ENCODE assay signal across 7 cellular contexts in the genomic region with DNA sequence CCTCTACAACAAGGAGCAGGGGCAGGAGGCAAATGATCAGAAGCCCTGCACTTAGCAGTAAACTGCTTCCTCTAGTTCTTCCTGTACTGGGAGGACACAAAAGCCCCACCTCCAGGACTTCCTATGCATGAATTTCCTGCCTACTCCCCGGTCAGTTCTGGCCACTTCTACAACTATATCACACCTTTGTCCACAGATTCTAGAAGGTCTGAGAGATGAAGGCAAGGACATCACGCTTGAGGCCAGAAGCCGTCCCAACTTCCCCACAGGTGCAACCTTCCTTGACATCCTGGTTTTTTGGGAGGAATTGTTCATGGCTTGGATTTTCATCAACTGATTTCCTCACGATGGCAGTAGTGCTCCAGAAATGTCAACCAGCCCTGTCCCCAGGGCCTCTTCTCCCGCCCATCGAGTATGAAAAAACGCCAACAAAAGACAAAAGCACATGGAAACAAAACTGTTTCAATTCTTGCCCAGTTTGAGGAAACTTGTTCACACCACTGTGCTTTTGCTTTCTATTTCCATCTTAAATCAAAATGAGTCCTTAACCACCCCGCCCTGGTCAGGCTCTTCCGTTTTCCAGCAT.
DNase-seq lines count a peak whose midpoint lies in the region; ATAC-seq lines count a peak whose summit lies in the region.

No MANE protein-coding gene starts in this region.

- no peaks in the 10 kb centered on the region for H3K27me3 ChIP-seq in naive thymus-derived CD4-positive, alpha-beta T cell (ENCODE audit: control insufficient read depth in 2 of 2, insufficient read depth in 2 of 2, low read length in 2 of 2)
- H3K27me3 ChIP-seq in thymus (ENCODE audit: control insufficient read depth, insufficient read depth), result no peaks in the 10 kb centered on the region

- H3K36me3 Mint-ChIP-seq in naive thymus-derived CD4-positive, alpha-beta T cell, result peaks cover 0 to 6% (median 0%) of the 10 kb centered on the region in 5 donors

- intact Hi-C loops in naive thymus-derived CD4-positive, alpha-beta T cell (cut with micrococcal nuclease), result loop anchor here (1.0 to 10.0 kb wide), 3 partner anchors 12 to 1732 kb away; no protein-coding TSS in a partner anchor

- POLR2A ChIA-PET in naive thymus-derived CD4-positive, alpha-beta T cell (lab: Charles Lee), result no interaction called here

- WGBS in thymus, result 67% methylated on average over 9 of the region's 9 CpGs

- H3K4me1 Mint-ChIP-seq in naive thymus-derived CD4-positive, alpha-beta T cell, result peaks cover 2 to 40% (median 29%) of the 10 kb centered on the region in 7 donors

- H3K9me3 ChIP-seq in naive thymus-derived CD4-positive, alpha-beta T cell (ENCODE audit: control insufficient read depth in 2 of 3, low read length in 3 of 3), result no peaks in the 10 kb centered on the region
- H3K9me3 ChIP-seq in thymus (ENCODE audit: control insufficient read depth), result no peaks in the 10 kb centered on the region

- DNase-seq in activated CD4-positive, CD25-positive, alpha-beta regulatory T cell (lab: John Stamatoyannopoulos, UW), result peak; percentile 2 to 27 (median 12)
- peak; percentile 3 to 69 for DNase-seq in cerebellar nuclear complex (lab: John Stamatoyannopoulos, UW)
- DNase-seq in naive thymus-derived CD4-positive, alpha-beta T cell, result peak in 8 of 9 donors; percentile 44 to 93 (median 88)
- DNase-seq in ACHN, result no peak

- peaks cover 0 to 4% (median 0%) of the 10 kb centered on the region in 11 donors for H3K9me3 Mint-ChIP-seq in naive thymus-derived CD4-positive, alpha-beta T cell

- H3K36me3 ChIP-seq in naive thymus-derived CD4-positive, alpha-beta T cell (ENCODE audit: control insufficient read depth in 2 of 3, insufficient read depth in 3 of 3, low read length in 3 of 3), result no peaks in the 10 kb centered on the region
- no peaks in the 10 kb centered on the region for H3K36me3 ChIP-seq in thymus (ENCODE audit: control insufficient read depth, insufficient read depth)

- ATAC-seq in GM18867 (IDR thresholded peaks at IDR 0.05; ENCODE audit: unreplicated experiment) (peak; percentile 62), HG03159 (IDR thresholded peaks at IDR 0.05; ENCODE audit: unreplicated experiment) (peak; percentile 48)
- ATAC-seq in naive thymus-derived CD4-positive, alpha-beta T cell, result peak; percentile 74

- CTCF ChIA-PET in naive thymus-derived CD4-positive, alpha-beta T cell (lab: Charles Lee), result interaction anchor here (0.7 to 1.5 kb wide), 2 partner anchors 11 kb away, joined by 3 to 6 read pairs; no protein-coding TSS in a partner anchor

- peaks cover 9% of the 10 kb centered on the region in 2 donors for H3K4me1 ChIP-seq in naive thymus-derived CD4-positive, alpha-beta T cell (ENCODE audit: control insufficient read depth in 2 of 2, insufficient read depth in 2 of 2, low read length in 2 of 2)
- no peaks in the 10 kb centered on the region for H3K4me1 ChIP-seq in thymus (ENCODE audit: control insufficient read depth, insufficient read depth, low read length)

- peak overlapping the region; percentile 77 to 90 (median 88) for H3K4me3 Mint-ChIP-seq in naive thymus-derived CD4-positive, alpha-beta T cell

- H3K27ac ChIP-seq in naive thymus-derived CD4-positive, alpha-beta T cell (ENCODE audit: low read depth, low read length), result peak overlapping the region; percentile 50
- H3K27ac ChIP-seq in thymus (ENCODE audit: low read depth), result no peak overlapping the region

- H3K27me3 Mint-ChIP-seq in naive thymus-derived CD4-positive, alpha-beta T cell, result no peaks in the 10 kb centered on the region

- peak overlapping the region; percentile 52 for H3K4me3 ChIP-seq in naive thymus-derived CD4-positive, alpha-beta T cell (ENCODE audit: low read length)
- H3K4me3 ChIP-seq in thymus (ENCODE audit: low read length), result peak overlapping the region; percentile 23

- in situ Hi-C loops in ACHN (cut with HindIII; ENCODE audit: low pct_ligation_motif_present, low pct_unique_long_range_greater_than_20kb, low sequenced_read_pairs), result no loop called here

- H3K27ac Mint-ChIP-seq in naive thymus-derived CD4-positive, alpha-beta T cell, result peak overlapping the region; percentile 83 to 93 (median 92)
